In the genomic region with DNA sequence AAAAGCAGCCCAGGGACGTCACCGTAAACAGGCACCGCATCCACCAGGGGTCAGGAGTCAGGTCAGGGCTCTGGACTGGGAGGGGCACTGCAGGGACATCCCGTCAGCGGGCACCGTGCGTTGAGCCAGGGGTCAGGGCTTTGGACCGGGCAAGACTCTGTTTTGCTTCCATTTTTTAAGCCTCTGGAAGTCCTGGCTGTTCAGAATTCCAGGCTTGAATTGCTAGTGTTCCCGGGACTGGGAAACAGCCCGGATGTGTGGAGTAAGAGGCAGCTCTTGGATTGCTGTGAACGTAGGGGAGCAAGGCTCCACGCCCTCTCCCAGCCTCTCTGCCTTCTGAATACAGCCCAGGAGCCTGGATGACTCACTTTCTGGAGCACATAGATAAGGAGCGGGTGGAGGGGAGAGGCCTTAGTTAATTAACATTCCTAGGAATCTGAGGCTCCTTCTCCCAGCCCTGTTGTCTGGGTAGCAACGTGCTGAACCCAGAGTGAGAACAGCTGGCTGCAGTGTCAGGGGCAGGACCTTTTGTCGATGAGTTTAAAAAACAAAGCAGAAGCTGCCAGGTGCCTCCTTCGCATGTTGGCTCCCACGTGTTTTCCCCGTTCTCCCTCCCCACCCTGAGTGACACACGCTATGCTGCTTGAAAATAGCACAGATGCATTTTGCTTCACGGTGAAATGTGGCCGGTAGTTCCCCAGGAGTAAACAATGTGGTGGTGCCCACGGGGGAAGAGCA, we compare ENCODE assay signal across 1 cellular context.
TF ChIP-seq lines count a peak whose summit lies in the region.

No MANE protein-coding gene starts in this region.

TF ChIP-seq in HepG2, 621 proteins besides CTCF, POLR2A, EP300 and RAD21 (continued from another document and continues in another):
- no peak for TF ChIP-seq DNMT1 (CRISPR knock-in tag; IDR thresholded peaks at IDR 0.05)
- no peak for TF ChIP-seq TRIM24 (CRISPR knock-in tag; IDR thresholded peaks at IDR 0.05)
- no peak for TF ChIP-seq KDM6A (CRISPR knock-in tag; IDR thresholded peaks at IDR 0.05; ENCODE audit: low read depth)
- TF ChIP-seq ZNF468 (CRISPR knock-in tag; IDR thresholded peaks at IDR 0.05): no peak
- TF ChIP-seq, protein P1, sequence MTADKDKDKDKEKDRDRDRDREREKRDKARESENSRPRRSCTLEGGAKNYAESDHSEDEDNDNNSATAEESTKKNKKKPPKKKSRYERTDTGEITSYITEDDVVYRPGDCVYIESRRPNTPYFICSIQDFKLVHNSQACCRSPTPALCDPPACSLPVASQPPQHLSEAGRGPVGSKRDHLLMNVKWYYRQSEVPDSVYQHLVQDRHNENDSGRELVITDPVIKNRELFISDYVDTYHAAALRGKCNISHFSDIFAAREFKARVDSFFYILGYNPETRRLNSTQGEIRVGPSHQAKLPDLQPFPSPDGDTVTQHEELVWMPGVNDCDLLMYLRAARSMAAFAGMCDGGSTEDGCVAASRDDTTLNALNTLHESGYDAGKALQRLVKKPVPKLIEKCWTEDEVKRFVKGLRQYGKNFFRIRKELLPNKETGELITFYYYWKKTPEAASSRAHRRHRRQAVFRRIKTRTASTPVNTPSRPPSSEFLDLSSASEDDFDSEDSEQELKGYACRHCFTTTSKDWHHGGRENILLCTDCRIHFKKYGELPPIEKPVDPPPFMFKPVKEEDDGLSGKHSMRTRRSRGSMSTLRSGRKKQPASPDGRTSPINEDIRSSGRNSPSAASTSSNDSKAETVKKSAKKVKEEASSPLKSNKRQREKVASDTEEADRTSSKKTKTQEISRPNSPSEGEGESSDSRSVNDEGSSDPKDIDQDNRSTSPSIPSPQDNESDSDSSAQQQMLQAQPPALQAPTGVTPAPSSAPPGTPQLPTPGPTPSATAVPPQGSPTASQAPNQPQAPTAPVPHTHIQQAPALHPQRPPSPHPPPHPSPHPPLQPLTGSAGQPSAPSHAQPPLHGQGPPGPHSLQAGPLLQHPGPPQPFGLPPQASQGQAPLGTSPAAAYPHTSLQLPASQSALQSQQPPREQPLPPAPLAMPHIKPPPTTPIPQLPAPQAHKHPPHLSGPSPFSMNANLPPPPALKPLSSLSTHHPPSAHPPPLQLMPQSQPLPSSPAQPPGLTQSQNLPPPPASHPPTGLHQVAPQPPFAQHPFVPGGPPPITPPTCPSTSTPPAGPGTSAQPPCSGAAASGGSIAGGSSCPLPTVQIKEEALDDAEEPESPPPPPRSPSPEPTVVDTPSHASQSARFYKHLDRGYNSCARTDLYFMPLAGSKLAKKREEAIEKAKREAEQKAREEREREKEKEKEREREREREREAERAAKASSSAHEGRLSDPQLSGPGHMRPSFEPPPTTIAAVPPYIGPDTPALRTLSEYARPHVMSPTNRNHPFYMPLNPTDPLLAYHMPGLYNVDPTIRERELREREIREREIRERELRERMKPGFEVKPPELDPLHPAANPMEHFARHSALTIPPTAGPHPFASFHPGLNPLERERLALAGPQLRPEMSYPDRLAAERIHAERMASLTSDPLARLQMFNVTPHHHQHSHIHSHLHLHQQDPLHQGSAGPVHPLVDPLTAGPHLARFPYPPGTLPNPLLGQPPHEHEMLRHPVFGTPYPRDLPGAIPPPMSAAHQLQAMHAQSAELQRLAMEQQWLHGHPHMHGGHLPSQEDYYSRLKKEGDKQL (CRISPR knock-in tag; IDR thresholded peaks at IDR 0.05; ENCODE audit: low read depth): 0 out of 2 replicates have a peak, but pooled peaks have one; percentile 13
- no peak for TF ChIP-seq TSC22D2 (CRISPR knock-in tag; IDR thresholded peaks at IDR 0.05; ENCODE audit: borderline replicate concordance)
- no peak for TF ChIP-seq ARID2 (CRISPR knock-in tag; IDR thresholded peaks at IDR 0.05; ENCODE audit: borderline replicate concordance)
- TF ChIP-seq MLX (CRISPR knock-in tag; IDR thresholded peaks at IDR 0.05): no peak
- TF ChIP-seq DR1 (CRISPR knock-in tag; IDR thresholded peaks at IDR 0.05): no peak
- no peak; the same call in 1 of the 2 replicates for TF ChIP-seq ZNF350 (CRISPR knock-in tag; IDR thresholded peaks at IDR 0.05; ENCODE audit: borderline replicate concordance, low read depth)
- no peak for TF ChIP-seq ZNF382 (CRISPR knock-in tag; IDR thresholded peaks at IDR 0.05; ENCODE audit: borderline replicate concordance)
- no peak for TF ChIP-seq MLLT10 (CRISPR knock-in tag; IDR thresholded peaks at IDR 0.05)
- TF ChIP-seq, protein P2, sequence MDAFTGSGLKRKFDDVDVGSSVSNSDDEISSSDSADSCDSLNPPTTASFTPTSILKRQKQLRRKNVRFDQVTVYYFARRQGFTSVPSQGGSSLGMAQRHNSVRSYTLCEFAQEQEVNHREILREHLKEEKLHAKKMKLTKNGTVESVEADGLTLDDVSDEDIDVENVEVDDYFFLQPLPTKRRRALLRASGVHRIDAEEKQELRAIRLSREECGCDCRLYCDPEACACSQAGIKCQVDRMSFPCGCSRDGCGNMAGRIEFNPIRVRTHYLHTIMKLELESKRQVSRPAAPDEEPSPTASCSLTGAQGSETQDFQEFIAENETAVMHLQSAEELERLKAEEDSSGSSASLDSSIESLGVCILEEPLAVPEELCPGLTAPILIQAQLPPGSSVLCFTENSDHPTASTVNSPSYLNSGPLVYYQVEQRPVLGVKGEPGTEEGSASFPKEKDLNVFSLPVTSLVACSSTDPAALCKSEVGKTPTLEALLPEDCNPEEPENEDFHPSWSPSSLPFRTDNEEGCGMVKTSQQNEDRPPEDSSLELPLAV (CRISPR knock-in tag; conservative IDR thresholded peaks at IDR 0.05; ENCODE audit: low read depth): no peak
- TF ChIP-seq IKZF4 (CRISPR knock-in tag; IDR thresholded peaks at IDR 0.05; ENCODE audit: borderline replicate concordance, low read depth, not compliant biosample characterization): no peak
- peak; percentile 70 for TF ChIP-seq HDAC2 (CRISPR knock-in tag; IDR thresholded peaks at IDR 0.05)
- peak; percentile 17; the same call in 1 of the 2 replicates for TF ChIP-seq TFAP4 (IDR thresholded peaks at IDR 0.05; ENCODE audit: borderline replicate concordance, low read depth)
- no peak for TF ChIP-seq ZC3H4 (CRISPR knock-in tag; IDR thresholded peaks at IDR 0.05; ENCODE audit: borderline replicate concordance)
- no peak for TF ChIP-seq SALL2 (CRISPR knock-in tag; IDR thresholded peaks at IDR 0.05)
- no peak for TF ChIP-seq CREB3 (CRISPR knock-in tag; IDR thresholded peaks at IDR 0.05)
- TF ChIP-seq SNAPC2 (CRISPR knock-in tag; IDR thresholded peaks at IDR 0.05): 0 out of 2 replicates have a peak, but pooled peaks have one; percentile 22
- TF ChIP-seq, protein P3, sequence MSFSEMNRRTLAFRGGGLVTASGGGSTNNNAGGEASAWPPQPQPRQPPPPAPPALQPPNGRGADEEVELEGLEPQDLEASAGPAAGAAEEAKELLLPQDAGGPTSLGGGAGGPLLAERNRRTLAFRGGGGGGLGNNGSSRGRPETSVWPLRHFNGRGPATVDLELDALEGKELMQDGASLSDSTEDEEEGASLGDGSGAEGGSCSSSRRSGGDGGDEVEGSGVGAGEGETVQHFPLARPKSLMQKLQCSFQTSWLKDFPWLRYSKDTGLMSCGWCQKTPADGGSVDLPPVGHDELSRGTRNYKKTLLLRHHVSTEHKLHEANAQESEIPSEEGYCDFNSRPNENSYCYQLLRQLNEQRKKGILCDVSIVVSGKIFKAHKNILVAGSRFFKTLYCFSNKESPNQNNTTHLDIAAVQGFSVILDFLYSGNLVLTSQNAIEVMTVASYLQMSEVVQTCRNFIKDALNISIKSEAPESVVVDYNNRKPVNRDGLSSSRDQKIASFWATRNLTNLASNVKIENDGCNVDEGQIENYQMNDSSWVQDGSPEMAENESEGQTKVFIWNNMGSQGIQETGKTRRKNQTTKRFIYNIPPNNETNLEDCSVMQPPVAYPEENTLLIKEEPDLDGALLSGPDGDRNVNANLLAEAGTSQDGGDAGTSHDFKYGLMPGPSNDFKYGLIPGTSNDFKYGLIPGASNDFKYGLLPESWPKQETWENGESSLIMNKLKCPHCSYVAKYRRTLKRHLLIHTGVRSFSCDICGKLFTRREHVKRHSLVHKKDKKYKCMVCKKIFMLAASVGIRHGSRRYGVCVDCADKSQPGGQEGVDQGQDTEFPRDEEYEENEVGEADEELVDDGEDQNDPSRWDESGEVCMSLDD (CRISPR knock-in tag; IDR thresholded peaks at IDR 0.05; ENCODE audit: borderline replicate concordance): no peak
- TF ChIP-seq ZNF484 (CRISPR knock-in tag; IDR thresholded peaks at IDR 0.05; ENCODE audit: borderline replicate concordance, low read depth): no peak
- TF ChIP-seq ZNF598 (CRISPR knock-in tag; IDR thresholded peaks at IDR 0.05; ENCODE audit: borderline replicate concordance): no peak
- no peak for TF ChIP-seq PPARG (CRISPR knock-in tag; conservative IDR thresholded peaks at IDR 0.05)
- TF ChIP-seq SMAD9 (CRISPR knock-in tag; IDR thresholded peaks at IDR 0.05): no peak
- no peak for TF ChIP-seq SP140L (CRISPR knock-in tag; IDR thresholded peaks at IDR 0.05; ENCODE audit: borderline replicate concordance)
- TF ChIP-seq, protein P4, sequence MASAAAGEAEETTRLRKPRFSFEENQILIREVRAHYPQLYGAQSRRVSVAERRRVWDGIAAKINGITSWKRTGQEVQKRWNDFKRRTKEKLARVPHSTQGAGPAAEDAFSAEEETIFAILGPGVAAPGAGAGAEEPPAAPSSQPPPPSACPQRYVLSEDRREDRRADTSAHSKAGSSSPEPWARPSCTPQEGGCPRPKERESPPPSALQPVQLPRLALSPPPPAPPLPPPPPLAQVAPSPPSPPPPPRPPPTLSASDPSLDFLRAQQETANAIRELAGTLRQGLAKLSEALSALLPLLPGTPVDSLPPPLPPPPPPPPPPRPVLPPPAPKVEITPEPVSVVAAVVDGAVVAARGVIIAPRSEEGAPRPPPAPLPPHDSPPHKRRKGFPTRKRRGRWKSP (CRISPR knock-in tag; IDR thresholded peaks at IDR 0.05): no peak
- TF ChIP-seq, protein P5, sequence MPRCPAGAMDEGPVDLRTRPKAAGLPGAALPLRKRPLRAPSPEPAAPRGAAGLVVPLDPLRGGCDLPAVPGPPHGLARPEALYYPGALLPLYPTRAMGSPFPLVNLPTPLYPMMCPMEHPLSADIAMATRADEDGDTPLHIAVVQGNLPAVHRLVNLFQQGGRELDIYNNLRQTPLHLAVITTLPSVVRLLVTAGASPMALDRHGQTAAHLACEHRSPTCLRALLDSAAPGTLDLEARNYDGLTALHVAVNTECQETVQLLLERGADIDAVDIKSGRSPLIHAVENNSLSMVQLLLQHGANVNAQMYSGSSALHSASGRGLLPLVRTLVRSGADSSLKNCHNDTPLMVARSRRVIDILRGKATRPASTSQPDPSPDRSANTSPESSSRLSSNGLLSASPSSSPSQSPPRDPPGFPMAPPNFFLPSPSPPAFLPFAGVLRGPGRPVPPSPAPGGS (CRISPR knock-in tag; IDR thresholded peaks at IDR 0.05): peak; percentile 57; the same call in 1 of the 2 replicates
- TF ChIP-seq BCL6 (CRISPR knock-in tag; IDR thresholded peaks at IDR 0.05): peak; percentile 37; the same call in 1 of the 2 replicates
- TF ChIP-seq ADNP (CRISPR knock-in tag; IDR thresholded peaks at IDR 0.05): no peak
- no peak for TF ChIP-seq HOXA9 (CRISPR knock-in tag; IDR thresholded peaks at IDR 0.05; ENCODE audit: borderline replicate concordance)
- TF ChIP-seq ZBTB38 (CRISPR knock-in tag; IDR thresholded peaks at IDR 0.05): 0 out of 2 replicates have a peak, but pooled peaks have one; percentile 25
- no peak for TF ChIP-seq ZNF567 (CRISPR knock-in tag; IDR thresholded peaks at IDR 0.05; ENCODE audit: borderline replicate concordance)
- TF ChIP-seq, protein P6, sequence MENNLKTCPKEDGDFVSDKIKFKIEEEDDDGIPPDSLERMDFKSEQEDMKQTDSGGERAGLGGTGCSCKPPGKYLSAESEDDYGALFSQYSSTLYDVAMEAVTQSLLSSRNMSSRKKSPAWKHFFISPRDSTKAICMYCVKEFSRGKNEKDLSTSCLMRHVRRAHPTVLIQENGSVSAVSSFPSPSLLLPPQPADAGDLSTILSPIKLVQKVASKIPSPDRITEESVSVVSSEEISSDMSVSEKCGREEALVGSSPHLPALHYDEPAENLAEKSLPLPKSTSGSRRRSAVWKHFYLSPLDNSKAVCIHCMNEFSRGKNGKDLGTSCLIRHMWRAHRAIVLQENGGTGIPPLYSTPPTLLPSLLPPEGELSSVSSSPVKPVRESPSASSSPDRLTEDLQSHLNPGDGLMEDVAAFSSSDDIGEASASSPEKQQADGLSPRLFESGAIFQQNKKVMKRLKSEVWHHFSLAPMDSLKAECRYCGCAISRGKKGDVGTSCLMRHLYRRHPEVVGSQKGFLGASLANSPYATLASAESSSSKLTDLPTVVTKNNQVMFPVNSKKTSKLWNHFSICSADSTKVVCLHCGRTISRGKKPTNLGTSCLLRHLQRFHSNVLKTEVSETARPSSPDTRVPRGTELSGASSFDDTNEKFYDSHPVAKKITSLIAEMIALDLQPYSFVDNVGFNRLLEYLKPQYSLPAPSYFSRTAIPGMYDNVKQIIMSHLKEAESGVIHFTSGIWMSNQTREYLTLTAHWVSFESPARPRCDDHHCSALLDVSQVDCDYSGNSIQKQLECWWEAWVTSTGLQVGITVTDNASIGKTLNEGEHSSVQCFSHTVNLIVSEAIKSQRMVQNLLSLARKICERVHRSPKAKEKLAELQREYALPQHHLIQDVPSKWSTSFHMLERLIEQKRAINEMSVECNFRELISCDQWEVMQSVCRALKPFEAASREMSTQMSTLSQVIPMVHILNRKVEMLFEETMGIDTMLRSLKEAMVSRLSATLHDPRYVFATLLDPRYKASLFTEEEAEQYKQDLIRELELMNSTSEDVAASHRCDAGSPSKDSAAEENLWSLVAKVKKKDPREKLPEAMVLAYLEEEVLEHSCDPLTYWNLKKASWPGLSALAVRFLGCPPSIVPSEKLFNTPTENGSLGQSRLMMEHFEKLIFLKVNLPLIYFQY (CRISPR knock-in tag; IDR thresholded peaks at IDR 0.05; ENCODE audit: borderline replicate concordance): no peak; the same call in 1 of the 2 replicates
- no peak for TF ChIP-seq CCAR2 (optimal IDR thresholded peaks at IDR 0.05; ENCODE audit: low read depth, low read length)
- TF ChIP-seq SMAD3 (CRISPR knock-in tag; IDR thresholded peaks at IDR 0.05): 0 out of 2 replicates have a peak, but pooled peaks have one; percentile 27
- TF ChIP-seq ZNF572 (CRISPR knock-in tag; IDR thresholded peaks at IDR 0.05): 0 out of 2 replicates have a peak, but pooled peaks have one; percentile 40
- no peak for TF ChIP-seq ZNF878 (CRISPR knock-in tag; IDR thresholded peaks at IDR 0.05)
- no peak for TF ChIP-seq KDM1A (CRISPR knock-in tag; IDR thresholded peaks at IDR 0.05)
- TF ChIP-seq ZNF652 (CRISPR knock-in tag; IDR thresholded peaks at IDR 0.05; ENCODE audit: borderline replicate concordance, low read depth): no peak
